22 cellular contexts compared by ENCODE assay signal in genomic region chr2:241547781-241548450, GRCh38. TPM values are rescaled to one million over a fixed set of nuclear protein-coding genes. Genes with fewer than 3 reads are reported as not detected.
DNase-seq lines count a peak whose midpoint lies in the region; FAIRE-seq and TF ChIP-seq lines count a peak whose summit lies in the region.
"Had no signal": no experiment of that assay in that cellular context is flagged by ENCODE, and none has a peak within 500 bp of the region (broad histone marks: within the 10 kb centered on the region; RNA-seq: fewer than 3 reads in every experiment).

No MANE protein-coding gene starts in this region.

- H3K9ac ChIP-seq in kidney (ENCODE audit: low read length in 2 of 2), result no peak overlapping the region
- peak overlapping the region; percentile 59 for H3K9ac ChIP-seq in skeletal muscle satellite cell (ENCODE audit: low read depth, low read length)

- peaks cover 95% of the 10 kb centered on the region for H3K4me1 ChIP-seq in SJSA1 (replicated peaks)
- H3K4me1 ChIP-seq in kidney (ENCODE audit: control insufficient read depth in 1 of 2, insufficient read depth in 1 of 2, low read depth in 1 of 2, low read length in 2 of 2), result peaks cover 0 to 9% of the 10 kb centered on the region in 2 donors
- H3K4me1 ChIP-seq in skeletal muscle satellite cell (ENCODE audit: control insufficient read depth, insufficient read depth, low read length), result peaks cover 35% of the 10 kb centered on the region
- H3K4me1 ChIP-seq: adrenal gland had no signal

- H3K4me3 ChIP-seq in SJSA1, result no peak overlapping the region
- no peak overlapping the region for H3K4me3 ChIP-seq in kidney (ENCODE audit: low read length in 2 of 2)
- peak overlapping the region; percentile 19 for H3K4me3 ChIP-seq in skeletal muscle satellite cell (ENCODE audit: low read length)
- H3K4me3 ChIP-seq: adrenal gland, right atrium auricular region, tibial nerve had no signal

- H3K36me3 ChIP-seq in SJSA1 (peaks cover 21% of the 10 kb centered on the region), kidney (ENCODE audit: control insufficient read depth in 1 of 2, insufficient read depth in 2 of 2, low read length in 2 of 2) (no peaks in the 10 kb centered on the region), skeletal muscle satellite cell (ENCODE audit: insufficient read depth, low read length) (no peaks in the 10 kb centered on the region)
- H3K36me3 ChIP-seq: adrenal gland, gastrocnemius medialis, right atrium auricular region, tibial nerve had no signal

- peak overlapping the region; percentile 72 for H3K4me2 ChIP-seq in skeletal muscle satellite cell (ENCODE audit: low read length)

- no peak for TF ChIP-seq CTCF in kidney (IDR thresholded peaks at IDR 0.05; ENCODE audit: borderline replicate concordance, extremely low read depth, insufficient read depth)

- FAIRE-seq in kidney (lab: Jason Lieb, UNC), result no peak
- FAIRE-seq: G401.6 had no signal

- H3K27ac ChIP-seq in SJSA1 (peak overlapping the region; percentile 94), kidney (ENCODE audit: low read depth in 2 of 2, low read length in 2 of 2) (no peak overlapping the region)
- H3K27ac ChIP-seq: adrenal gland, gastrocnemius medialis, right atrium auricular region, tibial nerve had no signal

- DNase-seq in ELR (ENCODE audit: low read depth) (peak; percentile 17), SJSA1 (ENCODE audit: low read depth in 1 of 2, low spot score in 2 of 2) (no peak), kidney (peak; percentile 58), NCI-H226 (no peak), NCI-H1048 (lab: John Stamatoyannopoulos, UW) (no peak), NCI-H1930 (lab: John Stamatoyannopoulos, UW) (no peak), SK-N-DZ (ENCODE audit: low spot score) (no peak)
- DNase-seq: activated CD8-positive, alpha-beta T cell treated with anti-CD3 and anti-CD28 coated beads, Interleukin-2, amount 10 ng/mL, durations not matched to agents 7 days and 5 days; activated naive CD4-positive, alpha-beta T cell treated with anti-CD3 and anti-CD28 coated beads, Interleukin-2, amount 10 ng/mL, durations not matched to agents 7 days and 5 days; adrenal gland; C1 segment of cervical spinal cord; gastrocnemius medialis; left colon; mammary epithelial cell; NCI-H1694; NCI-H524 treated with DMSO at 0.1 percent for 48 hours; PC-3; stimulated activated CD4-positive, alpha-beta T cell treated with anti-CD3 and anti-CD28 coated beads, Interleukin-4, amount 100 ng/mL, for 1 hour had no signal

- H3K9me3 ChIP-seq in SJSA1 (replicated peaks) (no peaks in the 10 kb centered on the region; the same call in 1 of the 2 replicates), kidney (ENCODE audit: control insufficient read depth in 1 of 2, low read length in 2 of 2) (no peaks in the 10 kb centered on the region), skeletal muscle satellite cell (replicated peaks; ENCODE audit: low read length) (no peaks in the 10 kb centered on the region)
- H3K9me3 ChIP-seq: adrenal gland, gastrocnemius medialis, right atrium auricular region, tibial nerve had no signal

- intact Hi-C loops in kidney (cut with DNase I), result no loop called here

- H3K27me3 ChIP-seq in SJSA1 (replicated peaks), result no peaks in the 10 kb centered on the region
- no peaks in the 10 kb centered on the region for H3K27me3 ChIP-seq in skeletal muscle satellite cell (ENCODE audit: control insufficient read depth, insufficient read depth, low read length)
- H3K27me3 ChIP-seq: adrenal gland, right atrium auricular region had no signal

RNA-seq across cellular contexts. Expression of gene BOK, which starts 10.6 kb away (rescaled TPM):
- total RNA-seq in SJSA1 (2014; rRNA removed; shearing (Covaris generic)), result 337 and 338 TPM in 2 replicates
- 28.8 TPM for total RNA-seq in kidney
- 22.9 TPM for polyA plus RNA-seq in kidney (ENCODE audit: insufficient read depth, low read depth, low replicate concordance)
- total RNA-seq in skeletal muscle satellite cell (2012; rRNA removed), result 12.7 and 15.9 TPM in 2 replicates
- 31.0 and 35.6 TPM in 2 replicates for polyA plus RNA-seq in SK-N-DZ (2014; cell fraction: cytosol; rRNA removed)
- polyA plus RNA-seq in SK-N-DZ (2014; cell fraction: nucleus; rRNA removed), result 34.4 and 40.9 TPM in 2 replicates
- total RNA-seq: activated CD8-positive, alpha-beta T cell treated with anti-CD3 and anti-CD28 coated beads, Interleukin-2, amount 10 ng/mL, durations not matched to agents 7 days and 5 days had no signal

RNA-seq across cellular contexts. Expression of gene STK25, which starts 39.5 kb away (rescaled TPM):
- total RNA-seq in SJSA1 (2014; rRNA removed; shearing (Covaris generic)), result 316 and 470 TPM in 2 replicates
- total RNA-seq in kidney, result 151 TPM
- 119 TPM for polyA plus RNA-seq in kidney (ENCODE audit: insufficient read depth, low read depth, low replicate concordance)
- 211 and 235 TPM in 2 replicates for total RNA-seq in skeletal muscle satellite cell (2012; rRNA removed)
- polyA plus RNA-seq in SK-N-DZ (2014; cell fraction: cytosol; rRNA removed), result 342 and 394 TPM in 2 replicates
- 1,046 and 1,128 TPM in 2 replicates for polyA plus RNA-seq in SK-N-DZ (2014; cell fraction: nucleus; rRNA removed)

Comparison
In these comparisons a context has a peak if more than half of its experiments do, and no peak if none do; other contexts are left out.
1. DNase-seq: peak in ELR (single experiment) and kidney (single experiment); none in SJSA1 (0 of 2), NCI-H226 (single experiment), NCI-H1048 (single experiment), NCI-H1930 (0 of 2) and SK-N-DZ (single experiment).
2. RNA of gene BOK, which starts 10.6 kb away (total RNA-seq): 337 to 338 TPM in SJSA1; 28.8 TPM in kidney (single experiment); every median in the first group is over 10 times any median in the second.